Comparison of ENCODE assay signal across 37 cellular contexts in genomic region chr17:80433916-80434666, GRCh38.
"Had no signal": no experiment of that assay in that cellular context is flagged by ENCODE, and none has a peak within 500 bp of the region (broad histone marks: within the 10 kb centered on the region; RNA-seq: fewer than 3 reads in every experiment).

No MANE protein-coding gene starts in this region.

- H3K9me3 ChIP-seq: adrenal gland, body of pancreas, breast epithelium had no signal

- FAIRE-seq: astrocyte, TTC549 had no signal

- H3K27ac ChIP-seq: adrenal gland, body of pancreas, brain microvascular endothelial cell, breast epithelium, VCaP had no signal

- H3K36me3 ChIP-seq: adrenal gland, brain microvascular endothelial cell, breast epithelium had no signal

- H3K4me3 ChIP-seq: adrenal gland, body of pancreas, breast epithelium had no signal

- H3K4me1 ChIP-seq: breast epithelium had no signal

- H3K4me1 Mint-ChIP-seq: activated B cell treated with CpG ODN at 0.5 μM for 24 hours; activated CD4-positive, alpha-beta T cell treated with anti-CD3 and anti-CD28 coated beads, Interleukin-2, amount 10 ng/mL, durations not matched to agents 24 days and 14 days; activated naive CD8-positive, alpha-beta T cell treated with anti-CD3 and anti-CD28 coated beads for 36 hours; activated T-helper 17 cell treated with anti-CD3 and anti-CD28 coated beads, Interleukin-2, amount 50 U/mL, for 72 hours; central memory CD8-positive, alpha-beta T cell had no signal

- H3K27me3 Mint-ChIP-seq: activated B cell treated with CpG ODN at 0.5 μM for 24 hours; activated CD4-positive, alpha-beta memory T cell treated with anti-CD3 and anti-CD28 coated beads for 36 hours; activated CD4-positive, alpha-beta T cell treated with anti-CD3 and anti-CD28 coated beads, Interleukin-2, amount 10 ng/mL, durations not matched to agents 24 days and 14 days; activated CD8-positive, alpha-beta T cell treated with anti-CD3 and anti-CD28 coated beads for 36 hours; activated naive CD8-positive, alpha-beta T cell treated with anti-CD3 and anti-CD28 coated beads for 36 hours; activated T-helper 17 cell treated with anti-CD3 and anti-CD28 coated beads, Interleukin-2, amount 50 U/mL, for 72 hours; central memory CD8-positive, alpha-beta T cell had no signal

- H3K27ac Mint-ChIP-seq: activated B cell treated with CpG ODN at 0.5 μM for 24 hours; activated CD4-positive, alpha-beta memory T cell treated with anti-CD3 and anti-CD28 coated beads for 36 hours; activated CD4-positive, alpha-beta T cell treated with anti-CD3 and anti-CD28 coated beads, Interleukin-2, amount 10 ng/mL, durations not matched to agents 24 days and 14 days; activated CD8-positive, alpha-beta T cell treated with anti-CD3 and anti-CD28 coated beads for 36 hours; activated naive CD4-positive, alpha-beta T cell treated with anti-CD3 and anti-CD28 coated beads for 36 hours; activated naive CD8-positive, alpha-beta T cell treated with anti-CD3 and anti-CD28 coated beads for 36 hours; activated T-cell treated with anti-CD3 and anti-CD28 coated beads, Interleukin-2, amount 50 U/mL, for 72 hours; activated T-helper 1 cell treated with anti-CD3 and anti-CD28 coated beads, Interleukin-12 subunit alpha, Interleukin-12 subunit beta, Interleukin-2, Interleukin-4 antibody, amounts not matched to agents 30 ng/mL and 10 ng/mL and 1 ng/mL, durations not matched to agents 14 hours and 24 hours and 36 hours; activated T-helper 17 cell treated with anti-CD3 and anti-CD28 coated beads, Interleukin-2, amount 50 U/mL, for 72 hours; T-helper 1 cell treated with Interleukin-12 subunit alpha and Interleukin-12 subunit beta and Interleukin-4 antibody, amounts not matched to agents 30 μg/mL and 1 μg/mL, for 36 hours; T-helper 2 cell treated with Interferon-gamma antibody and Interleukin-4, amounts not matched to agents 5 μg/mL and 100 μg/mL, for 36 hours had no signal

- H3K9me3 Mint-ChIP-seq: activated CD4-positive, alpha-beta memory T cell treated with anti-CD3 and anti-CD28 coated beads for 36 hours; activated CD4-positive, alpha-beta T cell treated with anti-CD3 and anti-CD28 coated beads, Interleukin-2, amount 10 ng/mL, durations not matched to agents 24 days and 14 days; activated CD8-positive, alpha-beta T cell treated with anti-CD3 and anti-CD28 coated beads for 36 hours; activated naive CD4-positive, alpha-beta T cell treated with anti-CD3 and anti-CD28 coated beads for 36 hours; activated naive CD4-positive, alpha-beta T cell treated with anti-CD3 and anti-CD28 coated beads, Interleukin-2, amount 50 U/mL, for 72 hours; activated naive CD8-positive, alpha-beta T cell treated with anti-CD3 and anti-CD28 coated beads for 36 hours; activated T-cell treated with anti-CD3 and anti-CD28 coated beads, Interleukin-2, amount 50 U/mL, for 4 hours; activated T-cell treated with anti-CD3 and anti-CD28 coated beads, Interleukin-2, amount 50 U/mL, for 72 hours; activated T-helper 1 cell treated with anti-CD3 and anti-CD28 coated beads, Interleukin-12 subunit alpha, Interleukin-12 subunit beta, Interleukin-2, Interleukin-4 antibody, amounts not matched to agents 30 ng/mL and 10 ng/mL and 1 ng/mL, durations not matched to agents 14 hours and 24 hours and 36 hours; activated T-helper 17 cell treated with anti-CD3 and anti-CD28 coated beads, Interleukin-2, amount 50 U/mL, for 72 hours; central memory CD8-positive, alpha-beta T cell; T-helper 1 cell treated with Interleukin-12 subunit alpha and Interleukin-12 subunit beta and Interleukin-4 antibody, amounts not matched to agents 30 μg/mL and 1 μg/mL, for 36 hours; T-helper 2 cell treated with Interferon-gamma antibody and Interleukin-4, amounts not matched to agents 5 μg/mL and 100 μg/mL, for 36 hours had no signal

- H3K4me3 Mint-ChIP-seq: activated B cell treated with CpG ODN at 0.5 μM for 24 hours; activated CD4-positive, alpha-beta memory T cell treated with anti-CD3 and anti-CD28 coated beads for 36 hours; activated CD4-positive, alpha-beta T cell treated with anti-CD3 and anti-CD28 coated beads, Interleukin-2, amount 10 ng/mL, durations not matched to agents 24 days and 14 days; activated CD8-positive, alpha-beta T cell treated with anti-CD3 and anti-CD28 coated beads for 36 hours; activated naive CD4-positive, alpha-beta T cell treated with anti-CD3 and anti-CD28 coated beads for 36 hours; activated naive CD8-positive, alpha-beta T cell treated with anti-CD3 and anti-CD28 coated beads for 36 hours; activated T-cell treated with anti-CD3 and anti-CD28 coated beads, Interleukin-2, amount 50 U/mL, for 4 hours; activated T-cell treated with anti-CD3 and anti-CD28 coated beads, Interleukin-2, amount 50 U/mL, for 72 hours; activated T-helper 1 cell treated with anti-CD3 and anti-CD28 coated beads, Interleukin-12 subunit alpha, Interleukin-12 subunit beta, Interleukin-2, Interleukin-4 antibody, amounts not matched to agents 30 ng/mL and 10 ng/mL and 1 ng/mL, durations not matched to agents 14 hours and 24 hours and 36 hours; activated T-helper 17 cell treated with anti-CD3 and anti-CD28 coated beads, Interleukin-2, amount 50 U/mL, for 72 hours; central memory CD8-positive, alpha-beta T cell; T-helper 1 cell treated with Interleukin-12 subunit alpha and Interleukin-12 subunit beta and Interleukin-4 antibody, amounts not matched to agents 30 μg/mL and 1 μg/mL, for 36 hours; T-helper 2 cell treated with Interferon-gamma antibody and Interleukin-4, amounts not matched to agents 5 μg/mL and 100 μg/mL, for 36 hours had no signal

- ATAC-seq: activated CD8-positive, alpha-beta T cell treated with anti-CD3 and anti-CD28 coated beads for 36 hours; activated naive CD4-positive, alpha-beta T cell treated with anti-CD3 and anti-CD28 coated beads, Interleukin-2, amount 50 U/mL, for 72 hours; activated T-cell treated with anti-CD3 and anti-CD28 coated beads, Interleukin-2, amount 50 U/mL, for 4 hours; activated T-helper 17 cell treated with anti-CD3 and anti-CD28 coated beads, Interleukin-2, amount 50 U/mL, for 72 hours; body of pancreas had no signal

- H3K36me3 Mint-ChIP-seq: activated CD4-positive, alpha-beta memory T cell treated with anti-CD3 and anti-CD28 coated beads for 36 hours; activated naive CD4-positive, alpha-beta T cell treated with anti-CD3 and anti-CD28 coated beads, Interleukin-2, amount 50 U/mL, for 72 hours; activated naive CD8-positive, alpha-beta T cell treated with anti-CD3 and anti-CD28 coated beads for 36 hours had no signal

- DNase-seq: activated B cell treated with CpG ODN at 0.5 μM for 24 hours; activated CD4-positive, alpha-beta memory T cell treated with anti-CD3 and anti-CD28 coated beads for 36 hours; activated CD4-positive, alpha-beta T cell treated with anti-CD3 and anti-CD28 coated beads for 4 hours; activated CD4-positive, alpha-beta T cell treated with anti-CD3 and anti-CD28 coated beads, Interleukin-2, amount 10 ng/mL, durations not matched to agents 24 days and 14 days; activated CD4-positive, alpha-beta T cell treated with anti-CD3 and anti-CD28 coated beads, Interleukin-2, amount 50 U/mL, for 1 hour; activated CD4-positive, alpha-beta T cell treated with anti-CD3 and anti-CD28 coated beads, Interleukin-2, amount 50 U/mL, for 4 hours; activated CD4-positive, CD25-positive, alpha-beta regulatory T cell treated with anti-CD3 and anti-CD28 coated beads, Interleukin-2, amount 50 U/mL, for 72 hours; activated CD8-positive, alpha-beta memory T cell treated with anti-CD3 and anti-CD28 coated beads, Interleukin-2, amount 50 U/mL, for 4 hours; activated CD8-positive, alpha-beta T cell treated with anti-CD3 and anti-CD28 coated beads for 36 hours; activated effector memory CD4-positive, alpha-beta T cell treated with anti-CD3 and anti-CD28 coated beads, Interleukin-2, amount 50 U/mL, for 16 hours; activated gamma-delta T cell treated with Interleukin-2 at 50 U/mL for 16 hours; activated naive CD4-positive, alpha-beta T cell; activated naive CD4-positive, alpha-beta T cell treated with anti-CD3 and anti-CD28 coated beads for 36 hours; activated naive CD4-positive, alpha-beta T cell treated with anti-CD3 and anti-CD28 coated beads, Interleukin-2, amount 50 U/mL, for 16 hours; activated naive CD8-positive, alpha-beta T cell treated with anti-CD3 and anti-CD28 coated beads for 36 hours; activated T-cell treated with anti-CD3 and anti-CD28 coated beads for 4 hours; activated T-cell treated with anti-CD3 and anti-CD28 coated beads, Interleukin-2, amount 50 U/mL, for 1 hour; activated T-cell treated with anti-CD3 and anti-CD28 coated beads, Interleukin-2, amount 50 U/mL, for 4 hours; activated T-cell treated with anti-CD3 and anti-CD28 coated beads, Interleukin-2, amount 50 U/mL, for 72 hours; adrenal gland; amniotic stem cell; brain microvascular endothelial cell; caudate nucleus; cerebellar nuclear complex; T-helper 2 cell; T-helper 9 cell had no signal

- H3K27me3 ChIP-seq: adrenal gland, body of pancreas, brain microvascular endothelial cell, breast epithelium had no signal
